In the genomic region with DNA sequence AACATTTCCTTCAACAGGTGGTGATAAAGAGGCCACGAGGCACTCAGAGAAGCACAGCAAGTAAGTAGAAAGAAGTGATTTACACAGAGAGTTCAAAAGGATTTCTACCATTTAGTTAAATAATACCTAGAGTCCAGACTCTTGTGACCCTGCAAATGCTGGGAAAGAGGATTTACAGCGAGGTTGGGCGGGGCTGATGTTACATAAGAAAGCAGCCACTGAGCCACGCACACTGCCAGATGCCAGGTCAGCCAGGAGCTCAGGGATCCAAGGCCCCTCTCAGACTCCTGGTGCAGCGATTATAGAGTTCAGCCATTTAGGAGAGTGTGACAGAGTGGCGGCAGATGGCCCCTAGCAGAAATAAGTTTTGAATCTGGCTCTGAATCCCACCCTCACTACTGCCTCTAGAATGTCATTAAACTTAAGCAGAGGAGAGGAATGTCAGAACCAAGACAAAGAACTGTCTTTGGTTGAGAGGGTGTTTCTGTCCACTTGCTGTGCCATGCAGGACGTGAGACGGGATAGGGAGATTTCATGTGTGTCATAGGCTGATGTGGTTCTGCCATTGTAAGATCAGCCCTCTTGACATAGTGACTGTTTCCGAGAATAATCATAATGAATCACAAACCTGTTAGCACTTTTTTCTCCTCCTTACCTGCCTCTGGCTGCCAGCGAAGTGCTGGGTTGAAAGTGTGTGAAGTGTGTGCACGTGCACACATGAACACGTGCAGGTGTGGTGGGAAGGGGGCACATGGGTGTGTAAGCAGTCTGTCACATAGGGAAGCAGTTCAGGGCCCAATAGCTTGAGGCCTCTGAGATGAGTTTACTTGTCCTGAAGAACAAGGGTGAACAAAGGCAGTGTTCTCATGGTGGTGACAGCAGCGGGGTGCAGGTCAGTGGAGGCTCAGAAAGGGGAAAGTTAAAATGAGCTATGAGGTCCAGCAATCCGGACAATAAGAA, we compare ENCODE assay signal across 1 cellular context.
TF ChIP-seq lines count a peak whose summit lies in the region.

No MANE protein-coding gene starts in this region.

TF ChIP-seq in SK-N-SH treated with all-trans-retinoic acid at 6 μM for 48 hours, 23 proteins besides CTCF, POLR2A, EP300 and RAD21 (continued from another document):
- TF ChIP-seq, protein P1, sequence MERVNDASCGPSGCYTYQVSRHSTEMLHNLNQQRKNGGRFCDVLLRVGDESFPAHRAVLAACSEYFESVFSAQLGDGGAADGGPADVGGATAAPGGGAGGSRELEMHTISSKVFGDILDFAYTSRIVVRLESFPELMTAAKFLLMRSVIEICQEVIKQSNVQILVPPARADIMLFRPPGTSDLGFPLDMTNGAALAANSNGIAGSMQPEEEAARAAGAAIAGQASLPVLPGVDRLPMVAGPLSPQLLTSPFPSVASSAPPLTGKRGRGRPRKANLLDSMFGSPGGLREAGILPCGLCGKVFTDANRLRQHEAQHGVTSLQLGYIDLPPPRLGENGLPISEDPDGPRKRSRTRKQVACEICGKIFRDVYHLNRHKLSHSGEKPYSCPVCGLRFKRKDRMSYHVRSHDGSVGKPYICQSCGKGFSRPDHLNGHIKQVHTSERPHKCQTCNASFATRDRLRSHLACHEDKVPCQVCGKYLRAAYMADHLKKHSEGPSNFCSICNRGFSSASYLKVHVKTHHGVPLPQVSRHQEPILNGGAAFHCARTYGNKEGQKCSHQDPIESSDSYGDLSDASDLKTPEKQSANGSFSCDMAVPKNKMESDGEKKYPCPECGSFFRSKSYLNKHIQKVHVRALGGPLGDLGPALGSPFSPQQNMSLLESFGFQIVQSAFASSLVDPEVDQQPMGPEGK (CRISPR knock-in tag; IDR thresholded peaks at IDR 0.05; ENCODE audit: borderline replicate concordance): no peak
